Comparison of ENCODE assay signal across 8 cellular contexts in the genomic region with DNA sequence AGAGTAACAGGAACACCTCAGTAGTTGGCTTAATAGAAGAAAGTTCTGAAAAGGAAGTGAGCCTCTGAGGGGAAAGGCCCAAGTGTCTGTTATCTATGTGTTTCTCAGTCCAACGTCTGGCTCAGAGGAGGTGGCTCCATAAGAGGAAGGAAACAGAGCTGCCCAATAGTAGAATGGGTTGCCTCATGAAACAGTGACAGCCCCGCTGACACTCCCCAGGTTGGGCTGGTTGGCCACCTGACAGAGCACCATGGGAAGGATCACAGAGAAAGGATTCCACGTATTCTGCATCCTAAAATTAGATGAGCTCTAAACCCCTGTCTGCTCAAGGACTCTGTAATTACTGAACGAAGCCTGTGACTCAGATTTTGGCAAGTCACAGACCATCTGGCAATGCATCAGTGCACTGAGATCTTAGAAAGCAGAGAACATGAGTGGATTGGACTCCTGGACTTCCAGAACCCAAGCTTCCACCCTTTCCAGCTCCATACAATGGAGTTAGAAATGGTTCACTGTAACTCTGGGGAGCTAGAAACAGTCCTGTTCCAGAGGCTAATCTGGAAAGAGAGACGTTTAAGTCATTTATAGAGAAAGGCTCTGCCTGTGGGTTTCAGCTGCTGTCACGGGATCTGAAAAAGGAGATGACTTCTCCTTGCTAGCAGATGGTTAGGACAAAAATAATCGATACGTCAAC. TPM values are rescaled to one million over a fixed set of nuclear protein-coding genes. Genes with fewer than 3 reads are reported as not detected.
DNase-seq lines count a peak whose midpoint lies in the region; ATAC-seq and TF ChIP-seq lines count a peak whose summit lies in the region.

No MANE protein-coding gene starts in this region.

- no peak overlapping the region for H3K27ac Mint-ChIP-seq in nephron progenitor cell

- H3K4me1 ChIP-seq in colonic mucosa, result no peaks in the 10 kb centered on the region

- ATAC-seq in HG02623 (IDR thresholded peaks at IDR 0.05; ENCODE audit: unreplicated experiment), result peak; percentile 99

- peak in 2 of 3 donors; percentile 10 to 17 for DNase-seq in stimulated activated CD4-positive, alpha-beta T cell treated with anti-CD3 and anti-CD28 coated beads, Interleukin-12 subunit alpha, Interleukin-12 subunit beta, amount 100 ng/mL, for 48 hours (ENCODE audit: low read depth in 2 of 3, low spot score in 1 of 3)
- no peak for DNase-seq in stimulated activated CD4-positive, alpha-beta T cell treated with anti-CD3 and anti-CD28 coated beads, Interleukin-4, amount 100 ng/mL, for 4 hours
- DNase-seq in NAMALWA (ENCODE audit: low spot score), result peak; percentile 51
- DNase-seq in caudate nucleus (lab: John Stamatoyannopoulos, UW), result peak in 2 of 61 donors; percentile 22 to 37
- no peak for DNase-seq in NCI-H2196 treated with DMSO at 0.1 percent for 48 hours (lab: John Stamatoyannopoulos, UW; ENCODE audit: unreplicated experiment)
- DNase-seq in colonic mucosa, result no peak
- DNase-seq in nephron progenitor cell, result no peak

- peaks cover 51% of the 10 kb centered on the region for H3K27me3 Mint-ChIP-seq in nephron progenitor cell (ENCODE audit: low read depth, poor library complexity)

- H3K36me3 Mint-ChIP-seq in nephron progenitor cell (ENCODE audit: low read depth), result no peaks in the 10 kb centered on the region

- intact Hi-C loops in colonic mucosa (cut with DNase I), result no loop called here

- H3K27ac ChIP-seq in caudate nucleus (ENCODE audit: low read depth, low read length) (peak overlapping the region; percentile 11), colonic mucosa (no peak overlapping the region)

- H3K9me3 Mint-ChIP-seq in nephron progenitor cell, result no peaks in the 10 kb centered on the region

- TF ChIP-seq CTCF in colonic mucosa (IDR thresholded peaks at IDR 0.05) (no peak), nephron progenitor cell (IDR thresholded peaks at IDR 0.05) (no peak)

- no peak overlapping the region for H3K4me3 Mint-ChIP-seq in nephron progenitor cell

- H3K9me3 ChIP-seq in colonic mucosa, result no peaks in the 10 kb centered on the region

- H3K4me3 ChIP-seq in colonic mucosa, result no peak overlapping the region

- peaks cover 10% of the 10 kb centered on the region for H3K4me1 Mint-ChIP-seq in nephron progenitor cell

- H3K27me3 ChIP-seq in colonic mucosa, result no peaks in the 10 kb centered on the region

- no peak overlapping the region for H3K9ac ChIP-seq in colonic mucosa (ENCODE audit: low read depth in 2 of 2, low read length in 2 of 2)

- no peaks in the 10 kb centered on the region for H3K36me3 ChIP-seq in colonic mucosa

RNA-seq across cellular contexts. Expression of a gene that starts 2.9 kb away (rescaled TPM):
- total RNA-seq in colonic mucosa, result under 1 TPM; 0.50 to 0.52 TPM

RNA-seq across cellular contexts. Expression of a gene that starts 19.9 kb away (rescaled TPM):
- total RNA-seq in colonic mucosa, result 100 to 1,000 TPM; 159 to 513 TPM

RNA-seq across cellular contexts. Expression of a gene that starts 40.7 kb away (rescaled TPM):
- 10 to 100 TPM; 20.6 to 21.5 TPM for total RNA-seq in colonic mucosa

RNA-seq across cellular contexts. Expression of a gene that starts 59.7 kb away (rescaled TPM):
- 10 to 100 TPM; 15.3 to 21.4 TPM for total RNA-seq in colonic mucosa

Comparison
In these comparisons a context has a peak if more than half of its experiments do, and no peak if none do; other contexts are left out.
1. DNase-seq: peak in stimulated activated CD4-positive, alpha-beta T cell treated with anti-CD3 and anti-CD28 coated beads, Interleukin-12 subunit alpha, Interleukin-12 subunit beta, amount 100 ng/mL, for 48 hours (2 of 3) and NAMALWA (single experiment); none in stimulated activated CD4-positive, alpha-beta T cell treated with anti-CD3 and anti-CD28 coated beads, Interleukin-4, amount 100 ng/mL, for 4 hours (0 of 2), NCI-H2196 treated with DMSO at 0.1 percent for 48 hours (single experiment), colonic mucosa (single experiment) and nephron progenitor cell (single experiment).